In the genomic region with DNA sequence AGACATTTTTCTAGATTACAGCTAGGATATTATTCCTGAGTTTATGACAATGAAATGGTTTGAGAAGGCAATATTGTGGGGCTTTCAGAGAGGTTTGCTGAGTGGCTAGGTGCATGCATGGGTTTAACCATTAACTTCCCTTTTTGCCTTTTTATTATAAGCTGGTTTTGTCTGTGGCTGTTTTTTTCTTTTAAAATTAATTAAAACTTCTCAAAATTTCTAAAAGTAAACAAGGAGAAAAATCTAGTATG, we compare ENCODE assay signal across 11 cellular contexts.
DNase-seq lines count a peak whose midpoint lies in the region; ATAC-seq and TF ChIP-seq lines count a peak whose summit lies in the region.
"Had no signal": no experiment of that assay in that cellular context is flagged by ENCODE, and none has a peak within 500 bp of the region (broad histone marks: within the 10 kb centered on the region; RNA-seq: fewer than 3 reads in every experiment).

No MANE protein-coding gene starts in this region.

- peak overlapping the region; percentile 84 to 95 for H3K4me3 Mint-ChIP-seq in CD14-positive monocyte
- H3K4me3 Mint-ChIP-seq in natural killer cell, result peak overlapping the region; percentile 91

- CTCF ChIA-PET in A673 (lab: Charles Lee), result no interaction called here

- no peak for TF ChIP-seq CTCF in CD14-positive monocyte (IDR thresholded peaks at IDR 0.05)
- TF ChIP-seq CTCF in HL-60 (IDR thresholded peaks at IDR 0.05; ENCODE audit: insufficient read depth, low read length), result no peak
- no peak for TF ChIP-seq CTCF in ascending aorta (IDR thresholded peaks at IDR 0.05)
- no peak for TF ChIP-seq CTCF in natural killer cell (IDR thresholded peaks at IDR 0.05)
- TF ChIP-seq CTCF in A673 (conservative IDR thresholded peaks at IDR 0.05; ENCODE audit: low read depth, low read length), result no peak

- DNase-seq in CD14-positive monocyte (ENCODE audit: low spot score) (no peak), HL-60 (ENCODE audit: low read depth in 1 of 2, low spot score in 1 of 2) (no peak), ascending aorta (ENCODE audit: low spot score in 2 of 2) (no peak), natural killer cell (no peak), A673 (ENCODE audit: low spot score) (no peak), EL (no peak)
- DNase-seq: DMS79 treated with DMSO at 0.1 percent for 48 hours, NCI-H1092, thyroid gland had no signal

- H3K36me3 ChIP-seq in ascending aorta (no peaks in the 10 kb centered on the region), A673 (ENCODE audit: insufficient read depth, low read length, poor library complexity, severe bottlenecking) (no peaks in the 10 kb centered on the region)
- H3K36me3 ChIP-seq: thyroid gland had no signal

- H3K27ac Mint-ChIP-seq in CD14-positive monocyte (peak overlapping the region; percentile 96 to 100 (median 99)), natural killer cell (peak overlapping the region; percentile 95 to 98)

- H3K4me3 ChIP-seq in HL-60 (replicated peaks; ENCODE audit: insufficient read depth, low read length) (peak overlapping the region; percentile 64), ascending aorta (peak overlapping the region; percentile 44 to 47), A673 (ENCODE audit: low read depth, low read length, poor library complexity, severe bottlenecking) (no peak overlapping the region)
- H3K4me3 ChIP-seq: thyroid gland had no signal

- POLR2A ChIA-PET in A673 (lab: Charles Lee; ENCODE audit: low non-redundant PET), result no interaction called here

- no peaks in the 10 kb centered on the region for H3K9me3 Mint-ChIP-seq in CD14-positive monocyte
- no peaks in the 10 kb centered on the region for H3K9me3 Mint-ChIP-seq in natural killer cell

- no peaks in the 10 kb centered on the region for H3K27me3 Mint-ChIP-seq in CD14-positive monocyte (ENCODE audit: low read depth in 3 of 3)
- H3K27me3 Mint-ChIP-seq in natural killer cell (ENCODE audit: low read depth in 2 of 2), result no peaks in the 10 kb centered on the region

- no TSS peak for BruUV-seq in A673 (replicated peaks; lab: Mats Ljungman, UMichigan)

- H3K36me3 Mint-ChIP-seq in CD14-positive monocyte, result peaks cover 1 to 3% of the 10 kb centered on the region in 2 donors
- H3K36me3 Mint-ChIP-seq in natural killer cell, result no peaks in the 10 kb centered on the region

- no peak for ATAC-seq in natural killer cell
- ATAC-seq in HG03460 (IDR thresholded peaks at IDR 0.05; ENCODE audit: unreplicated experiment), result no peak
- ATAC-seq in HG02970 (IDR thresholded peaks at IDR 0.05; ENCODE audit: low FRiP score, unreplicated experiment), result no peak

- H3K9me3 ChIP-seq in ascending aorta, result no peaks in the 10 kb centered on the region
- no peaks in the 10 kb centered on the region for H3K9me3 ChIP-seq in A673 (ENCODE audit: low read depth, low read length, poor library complexity, severe bottlenecking)
- H3K9me3 ChIP-seq: thyroid gland had no signal

- H3K27me3 ChIP-seq in HL-60 (ENCODE audit: insufficient read depth, poor library complexity, severe bottlenecking) (no peaks in the 10 kb centered on the region), ascending aorta (no peaks in the 10 kb centered on the region), A673 (replicated peaks; ENCODE audit: insufficient read depth, low read depth, low read length, poor library complexity) (no peaks in the 10 kb centered on the region)
- H3K27me3 ChIP-seq: thyroid gland had no signal

- H3K4me1 Mint-ChIP-seq in CD14-positive monocyte (peaks cover 53% of the 10 kb centered on the region), natural killer cell (peaks cover 61 to 63% of the 10 kb centered on the region in 2 donors)

- intact Hi-C loops in CD14-positive monocyte (cut with micrococcal nuclease) (no loop called here), ascending aorta (cut with DNase I) (no loop called here), natural killer cell (cut with micrococcal nuclease) (loop anchor here (2.0 to 5.0 kb wide), 4 partner anchors 39 to 199 kb away; a partner anchor contains a TSS), A673 (cut with micrococcal nuclease; ENCODE audit: unreplicated experiment) (no loop called here)

- H3K4me1 ChIP-seq in ascending aorta, result peaks cover 0 to 2% of the 10 kb centered on the region in 2 donors
- H3K4me1 ChIP-seq in A673 (ENCODE audit: insufficient read depth, low read length, poor library complexity, severe bottlenecking), result no peaks in the 10 kb centered on the region

- H3K27ac ChIP-seq in HL-60 (replicated peaks), result peak overlapping the region; percentile 99
- no peak overlapping the region for H3K27ac ChIP-seq in ascending aorta
- no peak overlapping the region for H3K27ac ChIP-seq in A673 (ENCODE audit: low read depth, low read length, poor library complexity, severe bottlenecking)
